ENCODE assay signal across 14 cellular contexts in the genomic region with DNA sequence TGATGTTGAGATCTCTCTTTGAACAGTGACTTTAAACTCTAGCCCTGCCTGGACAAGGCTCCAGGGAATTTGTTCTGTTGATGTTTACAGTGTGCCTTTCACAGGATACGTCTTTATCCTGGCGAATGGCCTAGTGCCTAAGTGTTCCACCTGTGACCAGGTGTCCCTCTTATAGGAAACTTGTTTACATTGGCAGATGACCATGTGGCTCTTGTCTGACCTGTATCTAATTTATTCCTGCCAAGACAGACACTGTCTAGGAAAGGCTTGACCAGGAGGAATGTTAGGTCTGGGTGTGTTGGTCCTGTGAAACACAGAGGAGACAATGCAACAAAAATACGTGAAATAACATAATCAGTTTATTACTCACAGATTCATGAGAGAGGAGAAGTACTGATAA.
"Had no signal": no experiment of that assay in that cellular context is flagged by ENCODE, and none has a peak within 500 bp of the region (broad histone marks: within the 10 kb centered on the region; RNA-seq: fewer than 3 reads in every experiment).

No MANE protein-coding gene starts in this region.

- ATAC-seq: activated CD4-positive, CD25-positive, alpha-beta regulatory T cell treated with anti-CD3 and anti-CD28 coated beads, Interleukin-2, amount 50 U/mL, for 24 hours; activated CD8-positive, alpha-beta memory T cell treated with anti-CD3 and anti-CD28 coated beads, Interleukin-2, amount 10 ng/mL, durations not matched to agents 7 days and 5 days; esophagus mucosa had no signal

- FAIRE-seq: small intestine had no signal

- DNase-seq: activated CD4-positive, alpha-beta T cell treated with anti-CD3 and anti-CD28 coated beads, Interleukin-2, amount 50 U/mL, for 4 hours; activated CD8-positive, alpha-beta memory T cell treated with anti-CD3 and anti-CD28 coated beads, Interleukin-2, amount 10 ng/mL, durations not matched to agents 7 days and 5 days; activated gamma-delta T cell; activated naive CD8-positive, alpha-beta T cell treated with anti-CD3 and anti-CD28 coated beads for 36 hours; activated T-cell treated with anti-CD3 and anti-CD28 coated beads, Interleukin-2, amount 50 U/mL, for 48 hours; anterior cingulate cortex; cerebellar nuclear complex; midbrain; naive B cell; posterior cingulate gyrus; small intestine; tibial artery had no signal
